ENCODE assay signal across 20 cellular contexts in the genomic region with DNA sequence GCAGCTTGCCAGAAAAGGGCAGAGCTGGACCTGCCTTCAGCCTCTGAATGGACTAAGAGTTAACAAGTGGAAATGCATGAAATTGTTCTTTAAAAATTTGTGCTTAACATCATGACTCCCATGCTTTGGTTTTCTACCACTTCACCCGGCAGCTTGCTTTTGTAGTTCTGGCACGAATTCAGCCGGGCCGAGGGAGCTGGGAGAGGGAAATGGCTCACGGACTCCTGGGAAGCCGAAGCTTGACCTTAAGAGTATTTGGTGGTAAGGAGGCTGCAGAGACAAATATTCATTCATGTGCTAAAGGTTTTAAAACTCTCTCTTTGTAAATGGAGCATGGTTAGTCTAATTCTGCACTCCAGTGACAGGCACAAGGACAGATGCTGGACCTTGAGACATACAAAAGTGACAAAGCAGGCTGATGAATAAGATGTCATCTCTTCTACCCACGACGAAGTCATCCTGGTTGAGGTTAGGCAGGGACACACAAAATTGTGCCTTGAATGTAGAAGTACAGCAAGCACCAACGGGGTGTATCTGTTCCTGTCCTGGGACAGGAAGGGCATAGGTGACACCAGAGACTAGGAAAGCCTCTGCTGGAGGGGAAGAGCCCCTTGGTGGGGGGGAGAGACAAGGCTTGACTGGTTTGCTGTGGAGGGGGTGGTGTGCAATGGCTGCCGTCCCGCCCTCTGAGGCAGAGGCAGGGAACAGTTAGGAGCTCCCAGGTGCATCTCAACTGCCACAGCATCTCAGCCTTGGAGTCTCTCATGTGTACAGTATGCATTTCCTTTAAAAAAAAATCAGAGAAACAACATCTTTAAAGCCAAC. TPM values are rescaled to one million over a fixed set of nuclear protein-coding genes. Genes with fewer than 3 reads are reported as not detected.
DNase-seq lines count a peak whose midpoint lies in the region; ATAC-seq, FAIRE-seq and TF ChIP-seq lines count a peak whose summit lies in the region.
"Had no signal": no experiment of that assay in that cellular context is flagged by ENCODE, and none has a peak within 500 bp of the region (broad histone marks: within the 10 kb centered on the region; RNA-seq: fewer than 3 reads in every experiment).

No MANE protein-coding gene starts in this region.

- H3K27me3 ChIP-seq in K562 (ENCODE audit: control insufficient read depth in 2 of 2, insufficient read depth in 2 of 2, low read length in 2 of 2) (no peaks in the 10 kb centered on the region), thymus (ENCODE audit: control insufficient read depth, insufficient read depth) (no peaks in the 10 kb centered on the region)
- H3K27me3 ChIP-seq: ascending aorta, vagina had no signal

- DNase-seq in activated naive CD8-positive, alpha-beta T cell treated with anti-CD3 and anti-CD28 coated beads, Interleukin-2, amount 10 ng/mL, durations not matched to agents 7 days and 5 days = no peak
- no peak for DNase-seq in activated naive CD8-positive, alpha-beta T cell treated with anti-CD3 and anti-CD28 coated beads for 36 hours
- DNase-seq in MV-4-11 (lab: John Stamatoyannopoulos, UW) = peak; percentile 30
- DNase-seq in K562 (ENCODE audit: extremely low read depth in 1 of 4, low spot score in 3 of 4) = no peak
- DNase-seq in LoVo (ENCODE audit: low spot score) = no peak
- no peak for DNase-seq in NCI-H2029 (lab: John Stamatoyannopoulos, UW)
- DNase-seq: activated CD4-positive, CD25-positive, alpha-beta regulatory T cell; dermis blood vessel endothelial cell; DMS153; NCI-H2029 treated with DMSO at 0.1 percent for 48 hours; occipital lobe; stimulated activated naive CD4-positive, alpha-beta T cell treated with Interleukin-2 at 50 U/mL for 16 hours; T-cell had no signal

- no peak for TF ChIP-seq POLR2A in K562 (conservative IDR thresholded peaks at IDR 0.05)

- no peaks in the 10 kb centered on the region for H3K79me2 ChIP-seq in K562 (ENCODE audit: control insufficient read depth, insufficient read depth, low read length)

- TF ChIP-seq EP300 in K562 (IDR thresholded peaks at IDR 0.05; ENCODE audit: low read length) = no peak

- no peak for FAIRE-seq in K562 (lab: Jason Lieb, UNC)

- TF ChIP-seq RAD21 in K562 (CRISPR knock-in tag; conservative IDR thresholded peaks at IDR 0.05 in 1 of 2, IDR thresholded peaks at IDR 0.05 in 1 of 2) = no peak

- CTCF ChIA-PET in K562 (lab: Yijun Ruan, JAX; ENCODE audit: low intra/inter-chr PET ratio) = no interaction called here

- peak overlapping the region; percentile 24 for H3K27ac Mint-ChIP-seq in activated naive CD8-positive, alpha-beta T cell treated with anti-CD3 and anti-CD28 coated beads, Interleukin-2, amount 10 ng/mL, durations not matched to agents 7 days and 5 days
- no peak overlapping the region for H3K27ac Mint-ChIP-seq in activated naive CD8-positive, alpha-beta T cell treated with anti-CD3 and anti-CD28 coated beads for 36 hours
- H3K27ac Mint-ChIP-seq: mesothelial cell of epicardium had no signal

- no peaks in the 10 kb centered on the region for H4K20me1 ChIP-seq in K562 (replicated peaks; ENCODE audit: control insufficient read depth, insufficient read depth, low read length)

- no peak overlapping the region for H3K4me3 ChIP-seq in K562
- H3K4me3 ChIP-seq in thymus (ENCODE audit: low read length) = no peak overlapping the region
- H3K4me3 ChIP-seq: ascending aorta, vagina had no signal

- no peak overlapping the region; the same call in 1 of the 2 replicates for H3K4me2 ChIP-seq in K562 (ENCODE audit: insufficient read depth, low read length)

- in situ Hi-C loops in K562 (cut with MboI) = no loop called here

- 16% methylated on average over 11 of the region's 11 CpGs for WGBS in K562 (ENCODE audit: insufficient coverage, low coverage, missing lambda C conversion rate)
- WGBS in thymus = 55% methylated on average over 11 of the region's 11 CpGs

- H3K4me1 Mint-ChIP-seq in activated naive CD8-positive, alpha-beta T cell treated with anti-CD3 and anti-CD28 coated beads, Interleukin-2, amount 10 ng/mL, durations not matched to agents 7 days and 5 days = peaks cover 23% of the 10 kb centered on the region
- H3K4me1 Mint-ChIP-seq in activated naive CD8-positive, alpha-beta T cell treated with anti-CD3 and anti-CD28 coated beads for 36 hours = peaks cover 40% of the 10 kb centered on the region
- H3K4me1 Mint-ChIP-seq: mesothelial cell of epicardium had no signal

- H3K9me3 Mint-ChIP-seq in activated naive CD8-positive, alpha-beta T cell treated with anti-CD3 and anti-CD28 coated beads, Interleukin-2, amount 10 ng/mL, durations not matched to agents 7 days and 5 days = no peaks in the 10 kb centered on the region
- H3K9me3 Mint-ChIP-seq in activated naive CD8-positive, alpha-beta T cell treated with anti-CD3 and anti-CD28 coated beads for 36 hours = no peaks in the 10 kb centered on the region

- H3K9ac ChIP-seq in K562 (ENCODE audit: insufficient read depth in 1 of 2, low read depth in 2 of 2, low read length in 2 of 2) = no peak overlapping the region

- peaks cover 3% of the 10 kb centered on the region for H3K36me3 Mint-ChIP-seq in activated naive CD8-positive, alpha-beta T cell treated with anti-CD3 and anti-CD28 coated beads, Interleukin-2, amount 10 ng/mL, durations not matched to agents 7 days and 5 days
- H3K36me3 Mint-ChIP-seq in activated naive CD8-positive, alpha-beta T cell treated with anti-CD3 and anti-CD28 coated beads for 36 hours = peaks cover 1% of the 10 kb centered on the region
- H3K36me3 Mint-ChIP-seq: mesothelial cell of epicardium, T-cell had no signal

- no peak overlapping the region for H3K4me3 Mint-ChIP-seq in activated naive CD8-positive, alpha-beta T cell treated with anti-CD3 and anti-CD28 coated beads, Interleukin-2, amount 10 ng/mL, durations not matched to agents 7 days and 5 days
- no peak overlapping the region for H3K4me3 Mint-ChIP-seq in activated naive CD8-positive, alpha-beta T cell treated with anti-CD3 and anti-CD28 coated beads for 36 hours
- H3K4me3 Mint-ChIP-seq: mesothelial cell of epicardium, T-cell had no signal

- intact Hi-C loops in K562 (cut with micrococcal nuclease) = no loop called here

- peak; percentile 30 for ATAC-seq in activated naive CD8-positive, alpha-beta T cell treated with anti-CD3 and anti-CD28 coated beads, Interleukin-2, amount 10 ng/mL, durations not matched to agents 7 days and 5 days (ENCODE audit: low read depth)
- ATAC-seq in K562 (peak; percentile 58), HG02588 (IDR thresholded peaks at IDR 0.05; ENCODE audit: unreplicated experiment) (no peak)
- ATAC-seq: HCT116 had no signal

- H3K4me1 ChIP-seq in K562 (replicated peaks in 1 of 2; ENCODE audit: control insufficient read depth in 2 of 2, insufficient read depth in 2 of 2, low read length in 2 of 2) = no peaks in the 10 kb centered on the region
- H3K4me1 ChIP-seq in thymus (ENCODE audit: control insufficient read depth, insufficient read depth, low read length) = peaks cover 17% of the 10 kb centered on the region
- H3K4me1 ChIP-seq: ascending aorta, vagina had no signal

- H2AFZ ChIP-seq in K562 (ENCODE audit: low read depth, low read length) = 0 out of 2 replicates have a peak overlapping the region, but pooled peaks have one; percentile 17

- H3K36me3 ChIP-seq in K562 (ENCODE audit: control insufficient read depth, insufficient read depth, low read length) (no peaks in the 10 kb centered on the region), thymus (ENCODE audit: control insufficient read depth, insufficient read depth) (no peaks in the 10 kb centered on the region)
- H3K36me3 ChIP-seq: ascending aorta, vagina had no signal

- H3K27me3 Mint-ChIP-seq in activated naive CD8-positive, alpha-beta T cell treated with anti-CD3 and anti-CD28 coated beads, Interleukin-2, amount 10 ng/mL, durations not matched to agents 7 days and 5 days = no peaks in the 10 kb centered on the region
- no peaks in the 10 kb centered on the region for H3K27me3 Mint-ChIP-seq in activated naive CD8-positive, alpha-beta T cell treated with anti-CD3 and anti-CD28 coated beads for 36 hours
- H3K27me3 Mint-ChIP-seq: T-cell had no signal

- no peaks in the 10 kb centered on the region for H3K9me3 ChIP-seq in K562 (replicated peaks; ENCODE audit: control insufficient read depth, insufficient read depth, low read depth, low read length)
- H3K9me3 ChIP-seq in thymus (ENCODE audit: control insufficient read depth) = no peaks in the 10 kb centered on the region
- H3K9me3 ChIP-seq: ascending aorta, vagina had no signal

- no peaks in the 10 kb centered on the region for H3K9me1 ChIP-seq in K562 (ENCODE audit: control insufficient read depth, insufficient read depth, low read length)

- no TSS peak for BruUV-seq in K562 (replicated peaks; lab: Mats Ljungman, UMichigan)

- POLR2A ChIA-PET in activated naive CD8-positive, alpha-beta T cell treated with anti-CD3 and anti-CD28 coated beads, Interleukin-2, amount 10 ng/mL, durations not matched to agents 7 days and 5 days (lab: Charles Lee) = interaction anchor here (0.7 to 3.5 kb wide), 2 partner anchors 18 to 20 kb away, joined by 3 to 20 read pairs; partner anchors contain the start of gene GFI1
- POLR2A ChIA-PET in K562 (lab: Yijun Ruan, JAX) = interaction anchor here (1.2 kb wide), 1 partner anchor 13 kb away, joined by 3 read pairs; no protein-coding TSS in a partner anchor

- TF ChIP-seq CTCF in K562 (IDR thresholded peaks at IDR 0.05 in 2 of 3, conservative IDR thresholded peaks at IDR 0.05 in 1 of 3; ENCODE audit: insufficient read depth in 2 of 3, low read depth in 1 of 3, low read length in 3 of 3) = no peak

- H3K27ac ChIP-seq in K562 (ENCODE audit: extremely low read depth, low read depth, low read length) (no peak overlapping the region), thymus (ENCODE audit: low read depth) (peak overlapping the region; percentile 83)
- H3K27ac ChIP-seq: ascending aorta, HL-60, vagina had no signal

RNA-seq across cellular contexts. Expression of gene GFI1, which starts 17.4 kb away (rescaled TPM):
- total RNA-seq in activated naive CD8-positive, alpha-beta T cell treated with anti-CD3 and anti-CD28 coated beads, Interleukin-2, amount 10 ng/mL, durations not matched to agents 7 days and 5 days = 10 to 100 TPM; 52.2 to 56.4 TPM
- total RNA-seq in activated naive CD8-positive, alpha-beta T cell treated with anti-CD3 and anti-CD28 coated beads for 36 hours = 10 to 100 TPM; 79.7 to 85.0 TPM
- total RNA-seq in K562 (2011; cell fraction: chromatin; rRNA removed; ENCODE audit: low replicate concordance) = 1.2 and 1.3 TPM in 2 replicates
- 0.53 and 1.5 TPM in 2 replicates for total RNA-seq in K562 (2011; cell fraction: nucleolus; rRNA removed)
- 0.38 and 0.51 TPM in 2 replicates for total RNA-seq in K562 (2011; cell fraction: nucleoplasm; rRNA removed)
- total RNA-seq in K562 (2014; rRNA removed) (0.36 and 0.53 TPM in 2 replicates), K562 (2014; rRNA removed; fragmentation: Illumina TruSeq; extraction: Trizol) (0.29 and 0.36 TPM in 2 replicates), K562 (2015; rRNA removed; fragmentation: Illumina TruSeq; extraction: Trizol) (0.87 and 1.2 TPM in 2 replicates), K562 (2021) (0.66 and 0.85 TPM in 2 replicates)
- polyA plus RNA-seq in K562 (2011; rRNA removed) (0.93 and 1.2 TPM in 2 replicates), K562 (2014; fragmentation: Illumina TruSeq; extraction: Trizol) (0.40 and 0.46 TPM in 2 replicates), K562 (2014; fragmentation: Nextera tagmentation; extraction: Ambion mirVana) (under 1 TPM; 0.07 to 0.13 TPM), K562 (2014; rRNA removed) (0.45 and 0.68 TPM in 2 replicates), thymus (12.6 TPM)
- 0.67 and 0.84 TPM in 2 replicates for polyA plus RNA-seq in K562 (2011; cell fraction: cytosol; rRNA removed)
- 2.8 and 4.6 TPM in 2 replicates for polyA plus RNA-seq in K562 (2011; cell fraction: nucleus; rRNA removed)
- polyA plus RNA-seq in K562 (2012) = 1.1 and 3.8 TPM in 2 replicates
- 0.60 and 1.1 TPM in 2 replicates for polyA minus RNA-seq in K562 (2011; rRNA and poly(A)+ RNA removed)
- polyA minus RNA-seq in K562 (2011; cell fraction: cytosol; rRNA and poly(A)+ RNA removed) = 0.57 TPM in 1 of 2 replicates, not detected in the other
- 0.67 and 1.6 TPM in 2 replicates for polyA minus RNA-seq in K562 (2011; cell fraction: nucleus; rRNA and poly(A)+ RNA removed)
- total RNA-seq: ascending aorta, occipital lobe had no signal

Comparison
In these comparisons a context has a peak if more than half of its experiments do, and no peak if none do; other contexts are left out.
1. RNA of gene GFI1, which starts 17.4 kb away (total RNA-seq): 79.7 to 85.0 TPM in activated naive CD8-positive, alpha-beta T cell treated with anti-CD3 and anti-CD28 coated beads for 36 hours and 52.2 to 56.4 TPM in activated naive CD8-positive, alpha-beta T cell treated with anti-CD3 and anti-CD28 coated beads, Interleukin-2, amount 10 ng/mL, durations not matched to agents 7 days and 5 days; 0.29 to 1.5 TPM in K562; every median in the first group is over 10 times any median in the second.